ENCODE assay signal across 8 cellular contexts in the genomic region with DNA sequence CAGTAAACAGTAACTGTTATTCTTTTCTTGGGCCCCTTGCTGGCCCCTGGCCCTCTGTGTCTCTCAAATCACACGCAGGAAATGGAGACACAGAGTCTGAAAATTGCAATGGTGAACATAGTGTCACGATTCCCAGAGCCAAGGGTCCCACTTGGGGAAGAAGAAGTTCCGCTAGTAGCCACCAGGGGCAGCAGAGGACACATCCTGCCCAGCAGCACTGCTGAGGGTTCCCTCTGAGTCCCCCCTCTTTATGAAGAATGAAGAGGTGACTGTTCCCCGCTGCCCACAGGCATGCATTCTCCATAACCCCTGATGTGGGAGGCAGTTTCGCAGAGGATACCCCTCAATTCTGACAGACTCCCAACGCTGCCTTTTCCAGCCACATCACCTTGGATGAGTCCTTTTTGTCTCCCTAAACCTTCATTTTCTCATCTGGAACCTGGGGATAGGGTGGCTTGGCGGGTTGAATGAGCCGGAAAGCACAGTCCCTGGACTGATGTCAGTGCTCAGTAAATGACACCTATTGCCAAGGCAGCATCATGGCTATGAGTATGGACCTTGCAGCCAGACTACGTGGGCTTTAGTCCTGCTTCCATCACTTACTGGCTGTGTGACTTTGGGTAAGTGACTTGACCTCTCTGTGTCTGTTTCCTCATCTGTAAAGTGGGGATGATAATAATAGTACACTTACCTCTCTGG.
DNase-seq lines count a peak whose midpoint lies in the region; TF ChIP-seq lines count a peak whose summit lies in the region.

No MANE protein-coding gene starts in this region.

- H3K4me3 ChIP-seq in thyroid gland (replicated peaks in 1 of 3) = no peak overlapping the region

- H3K36me3 ChIP-seq in thyroid gland = no peaks in the 10 kb centered on the region

- H3K27ac ChIP-seq in VCaP (no peak overlapping the region), thyroid gland (no peak overlapping the region)

- no peak for TF ChIP-seq POLR2A in thyroid gland (IDR thresholded peaks at IDR 0.05)

- no peaks in the 10 kb centered on the region for H3K9me3 ChIP-seq in thyroid gland

- WGBS in thyroid gland, 2 donors = 44 to 46% methylated on average over 7 to 9 of the region's 9 CpGs

- intact Hi-C loops in thyroid gland (cut with DNase I) = no loop called here

- H3K4me1 ChIP-seq in thyroid gland = peaks cover 26 to 36% of the 10 kb centered on the region in 2 donors

- no peaks in the 10 kb centered on the region for H3K27me3 ChIP-seq in thyroid gland

- TF ChIP-seq CTCF in VCaP (conservative IDR thresholded peaks at IDR 0.05) (peak; percentile 84), thyroid gland (IDR thresholded peaks at IDR 0.05) (peak; percentile 66 to 95 (median 74))

- peak; percentile 25 for DNase-seq in DMS79 treated with DMSO at 0.1 percent for 48 hours (lab: John Stamatoyannopoulos, UW)
- no peak for DNase-seq in DMS79 (lab: John Stamatoyannopoulos, UW)
- DNase-seq in Kasumi-1 (lab: John Stamatoyannopoulos, UW) = peak; percentile 27 to 33
- peak; percentile 76 for DNase-seq in ecto neural progenitor cell (ENCODE audit: low spot score)
- peak; percentile 44 for DNase-seq in mucosa of gallbladder (ENCODE audit: low spot score)
- DNase-seq in thyroid gland = peak; percentile 61 to 63
- no peak for DNase-seq in DMS153 treated with DMSO at 0.1 percent for 48 hours (lab: John Stamatoyannopoulos, UW; ENCODE audit: unreplicated experiment)

Comparison
In these comparisons a context has a peak if more than half of its experiments do, and no peak if none do; other contexts are left out.
1. DNase-seq: peak in DMS79 treated with DMSO at 0.1 percent for 48 hours (single experiment), Kasumi-1 (2 of 2), ecto neural progenitor cell (single experiment), mucosa of gallbladder (single experiment) and thyroid gland (2 of 2); none in DMS79 (single experiment) and DMS153 treated with DMSO at 0.1 percent for 48 hours (single experiment).